ENCODE assay signal across 25 cellular contexts in the genomic region with DNA sequence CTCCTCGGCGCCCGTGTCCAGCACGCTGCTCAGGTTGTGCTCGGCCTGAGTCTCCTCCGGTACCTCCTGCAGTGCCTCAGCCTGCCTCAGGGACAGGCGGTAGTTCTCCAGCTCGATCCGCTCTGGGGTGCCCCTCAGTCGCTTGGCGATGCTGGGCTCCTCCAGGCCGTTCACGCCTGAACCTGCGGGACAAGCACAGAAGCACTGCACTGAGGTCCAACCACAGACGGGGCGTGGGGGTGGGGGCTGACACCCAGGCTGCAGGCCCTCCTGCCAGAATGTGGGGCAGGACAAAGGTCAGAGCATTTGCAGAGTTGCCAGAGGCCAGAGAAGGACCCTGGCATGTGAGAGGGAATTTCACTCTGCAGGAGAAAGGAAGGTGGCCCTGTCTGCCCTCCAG.
DNase-seq lines count a peak whose midpoint lies in the region; ATAC-seq and TF ChIP-seq lines count a peak whose summit lies in the region.
"Had no signal": no experiment of that assay in that cellular context is flagged by ENCODE, and none has a peak within 500 bp of the region (broad histone marks: within the 10 kb centered on the region; RNA-seq: fewer than 3 reads in every experiment).

No MANE protein-coding gene starts in this region.

- H3K4me1 Mint-ChIP-seq in activated naive CD4-positive, alpha-beta T cell treated with anti-CD3 and anti-CD28 coated beads, Interleukin-2, amount 50 U/mL, for 24 hours = peaks cover 4% of the 10 kb centered on the region
- peaks cover 14% of the 10 kb centered on the region for H3K4me1 Mint-ChIP-seq in stimulated activated memory B cell treated with anti-CD40 and anti-IgM and Interleukin-4, amounts not matched to agents 10 μg/mL and 1 μg/mL and 100 μg/mL, for 72 hours
- H3K4me1 Mint-ChIP-seq: activated T-helper 17 cell treated with anti-CD3 and anti-CD28 coated beads, Interleukin-2, amount 50 U/mL, for 72 hours had no signal

- H3K4me3 Mint-ChIP-seq in activated naive CD4-positive, alpha-beta T cell treated with anti-CD3 and anti-CD28 coated beads, Interleukin-2, amount 50 U/mL, for 24 hours = peak overlapping the region; percentile 26
- H3K4me3 Mint-ChIP-seq in stimulated activated memory B cell treated with anti-CD40 and anti-IgM and Interleukin-4, amounts not matched to agents 10 μg/mL and 1 μg/mL and 100 μg/mL, for 72 hours = no peak overlapping the region
- H3K4me3 Mint-ChIP-seq: brain had no signal

- no peaks in the 10 kb centered on the region for H3K79me2 ChIP-seq in OCI-LY1 (ENCODE audit: insufficient read depth, low read length)
- H3K79me2 ChIP-seq in GM23248 (ENCODE audit: insufficient read depth) = no peaks in the 10 kb centered on the region

- H3K4me3 ChIP-seq in OCI-LY1 (ENCODE audit: low read depth, low read length, poor library complexity, severe bottlenecking) (peak overlapping the region; percentile 30), GM23248 (no peak overlapping the region)
- H3K4me3 ChIP-seq: colonic mucosa, lower lobe of right lung, PC-9, SJCRH30, upper lobe of right lung had no signal

- H3K27me3 ChIP-seq in OCI-LY1 (ENCODE audit: insufficient read depth, low read length) (no peaks in the 10 kb centered on the region), GM23248 (replicated peaks; ENCODE audit: insufficient read depth) (no peaks in the 10 kb centered on the region)
- H3K27me3 ChIP-seq: colonic mucosa, SJCRH30, upper lobe of right lung had no signal

- ATAC-seq in activated naive CD4-positive, alpha-beta T cell treated with anti-CD3 and anti-CD28 coated beads, Interleukin-2, amount 50 U/mL, for 72 hours = no peak
- peak; percentile 79 for ATAC-seq in left lobe of liver
- no peak for ATAC-seq in stimulated activated memory B cell treated with anti-CD40 and anti-IgM and Interleukin-4, amounts not matched to agents 10 μg/mL and 1 μg/mL and 100 μg/mL, for 72 hours
- ATAC-seq: sciatic nerve had no signal

- in situ Hi-C loops in GM23248 (cut with MboI) = loop anchor here (10.0 kb wide), 1 partner anchor 57 kb away; no protein-coding TSS in a partner anchor

- H3K9me3 Mint-ChIP-seq in activated naive CD4-positive, alpha-beta T cell treated with anti-CD3 and anti-CD28 coated beads, Interleukin-2, amount 50 U/mL, for 24 hours = no peaks in the 10 kb centered on the region
- no peaks in the 10 kb centered on the region for H3K9me3 Mint-ChIP-seq in activated naive CD4-positive, alpha-beta T cell treated with anti-CD3 and anti-CD28 coated beads, Interleukin-2, amount 50 U/mL, for 72 hours
- no peaks in the 10 kb centered on the region for H3K9me3 Mint-ChIP-seq in stimulated activated memory B cell treated with anti-CD40 and anti-IgM and Interleukin-4, amounts not matched to agents 10 μg/mL and 1 μg/mL and 100 μg/mL, for 72 hours
- H3K9me3 Mint-ChIP-seq: activated CD4-positive, alpha-beta T cell treated with anti-CD3 and anti-CD28 coated beads, Interleukin-2, amount 10 ng/mL, durations not matched to agents 24 days and 14 days; activated T-helper 17 cell treated with anti-CD3 and anti-CD28 coated beads, Interleukin-2, amount 50 U/mL, for 72 hours; brain had no signal

- H4K20me1 ChIP-seq in OCI-LY1 (ENCODE audit: insufficient read depth, low read length) (no peaks in the 10 kb centered on the region), GM23248 (ENCODE audit: insufficient read depth) (no peaks in the 10 kb centered on the region)

- peaks cover 9% of the 10 kb centered on the region for H3K4me1 ChIP-seq in OCI-LY1 (ENCODE audit: insufficient read depth, low read length, severe bottlenecking)
- no peaks in the 10 kb centered on the region for H3K4me1 ChIP-seq in GM23248 (ENCODE audit: insufficient read depth)
- H3K4me1 ChIP-seq: colonic mucosa, SJCRH30 had no signal

- no peak overlapping the region for H3K27ac Mint-ChIP-seq in activated naive CD4-positive, alpha-beta T cell treated with anti-CD3 and anti-CD28 coated beads, Interleukin-2, amount 50 U/mL, for 24 hours
- peak overlapping the region in 1 of 2 donors; percentile 20 for H3K27ac Mint-ChIP-seq in activated naive CD4-positive, alpha-beta T cell treated with anti-CD3 and anti-CD28 coated beads, Interleukin-2, amount 50 U/mL, for 72 hours
- H3K27ac Mint-ChIP-seq in stimulated activated memory B cell treated with anti-CD40 and anti-IgM and Interleukin-4, amounts not matched to agents 10 μg/mL and 1 μg/mL and 100 μg/mL, for 72 hours = peak overlapping the region; percentile 77
- H3K27ac Mint-ChIP-seq: activated T-helper 17 cell treated with anti-CD3 and anti-CD28 coated beads, Interleukin-2, amount 50 U/mL, for 72 hours had no signal

- no peak for DNase-seq in activated naive CD4-positive, alpha-beta T cell treated with anti-CD3 and anti-CD28 coated beads, Interleukin-2, amount 50 U/mL, for 72 hours (ENCODE audit: low spot score in 2 of 2)
- DNase-seq in left lobe of liver (ENCODE audit: low spot score) (peak; percentile 95), substantia nigra (lab: John Stamatoyannopoulos, UW) (no peak), GM23248 (no peak)
- no peak for DNase-seq in stimulated activated CD4-positive, alpha-beta T cell treated with anti-CD3 and anti-CD28 coated beads, Interleukin-4, amount 100 ng/mL, for 24 hours
- DNase-seq: 8988T, AML-193, colonic mucosa, EL, head of caudate nucleus, IMR-90, lower lobe of right lung, NCI-H1694, NCI-H2227 treated with DMSO at 0.1 percent for 48 hours, NCI-H82, PC-9, SJCRH30, upper lobe of right lung had no signal

- H3K9ac ChIP-seq in OCI-LY1 (ENCODE audit: low read length) = peak overlapping the region; percentile 0; the same call in 1 of the 2 replicates
- no peak overlapping the region for H3K9ac ChIP-seq in GM23248

- H3K9me3 ChIP-seq in OCI-LY1 (ENCODE audit: low read length) = no peaks in the 10 kb centered on the region
- H3K9me3 ChIP-seq in GM23248 (ENCODE audit: low read depth) = no peaks in the 10 kb centered on the region
- H3K9me3 ChIP-seq: colonic mucosa, lower lobe of right lung, SJCRH30, upper lobe of right lung had no signal

- H3F3A ChIP-seq in OCI-LY1 (ENCODE audit: insufficient read depth, low read length) (no peaks in the 10 kb centered on the region), GM23248 (ENCODE audit: insufficient read depth) (no peaks in the 10 kb centered on the region)

- no peak for TF ChIP-seq CTCF in OCI-LY1 (IDR thresholded peaks at IDR 0.05; ENCODE audit: low read length)

- WGBS in GM23248 (ENCODE audit: low coverage in 1 of 2, low lambda C conversion rate in 2 of 2, missing lambda C conversion rate in 2 of 2), 2 experiments = 99% methylated on average over 15 to 16 of the region's 16 CpGs

- no peaks in the 10 kb centered on the region; the same call in 1 of the 2 replicates for H3K36me3 ChIP-seq in OCI-LY1 (ENCODE audit: insufficient read depth, low read length)
- peaks cover 2% of the 10 kb centered on the region; the same call in 1 of the 2 replicates for H3K36me3 ChIP-seq in GM23248 (ENCODE audit: low read depth)
- H3K36me3 ChIP-seq: SJCRH30, upper lobe of right lung had no signal

- H2AFZ ChIP-seq in OCI-LY1 (ENCODE audit: low read length) = no peak overlapping the region
- H2AFZ ChIP-seq in GM23248 = no peak overlapping the region
- H2AFZ ChIP-seq: PC-9 had no signal

- H3K27me3 Mint-ChIP-seq in activated naive CD4-positive, alpha-beta T cell treated with anti-CD3 and anti-CD28 coated beads, Interleukin-2, amount 50 U/mL, for 24 hours = no peaks in the 10 kb centered on the region
- no peaks in the 10 kb centered on the region for H3K27me3 Mint-ChIP-seq in stimulated activated memory B cell treated with anti-CD40 and anti-IgM and Interleukin-4, amounts not matched to agents 10 μg/mL and 1 μg/mL and 100 μg/mL, for 72 hours
- H3K27me3 Mint-ChIP-seq: activated CD4-positive, alpha-beta T cell treated with anti-CD3 and anti-CD28 coated beads, Interleukin-2, amount 10 ng/mL, durations not matched to agents 24 days and 14 days; activated T-helper 17 cell treated with anti-CD3 and anti-CD28 coated beads, Interleukin-2, amount 50 U/mL, for 72 hours; brain had no signal

- H3K36me3 Mint-ChIP-seq in activated naive CD4-positive, alpha-beta T cell treated with anti-CD3 and anti-CD28 coated beads, Interleukin-2, amount 50 U/mL, for 24 hours = no peaks in the 10 kb centered on the region
- no peaks in the 10 kb centered on the region for H3K36me3 Mint-ChIP-seq in activated naive CD4-positive, alpha-beta T cell treated with anti-CD3 and anti-CD28 coated beads, Interleukin-2, amount 50 U/mL, for 72 hours
- H3K36me3 Mint-ChIP-seq in stimulated activated memory B cell treated with anti-CD40 and anti-IgM and Interleukin-4, amounts not matched to agents 10 μg/mL and 1 μg/mL and 100 μg/mL, for 72 hours = peaks cover 52% of the 10 kb centered on the region

- H3K4me2 ChIP-seq in OCI-LY1 (ENCODE audit: low read length) (peak overlapping the region; percentile 36; the same call in 1 of the 2 replicates), GM23248 (ENCODE audit: unreplicated experiment) (no peak overlapping the region)
- H3K4me2 ChIP-seq: PC-9 had no signal

- H3K9me2 ChIP-seq in OCI-LY1 (ENCODE audit: low read depth, low read length) = no peaks in the 10 kb centered on the region
- no peaks in the 10 kb centered on the region for H3K9me2 ChIP-seq in GM23248 (ENCODE audit: insufficient read depth)

- peak overlapping the region; percentile 10 for H3K27ac ChIP-seq in OCI-LY1 (ENCODE audit: low read depth, low read length, poor library complexity, severe bottlenecking)
- no peak overlapping the region for H3K27ac ChIP-seq in substantia nigra (ENCODE audit: low read depth, low read length, poor library complexity, severe bottlenecking)
- H3K27ac ChIP-seq in GM23248 = no peak overlapping the region
- H3K27ac ChIP-seq: colonic mucosa, lower lobe of right lung, PC-9, SJCRH30, upper lobe of right lung had no signal
